In the genomic region with DNA sequence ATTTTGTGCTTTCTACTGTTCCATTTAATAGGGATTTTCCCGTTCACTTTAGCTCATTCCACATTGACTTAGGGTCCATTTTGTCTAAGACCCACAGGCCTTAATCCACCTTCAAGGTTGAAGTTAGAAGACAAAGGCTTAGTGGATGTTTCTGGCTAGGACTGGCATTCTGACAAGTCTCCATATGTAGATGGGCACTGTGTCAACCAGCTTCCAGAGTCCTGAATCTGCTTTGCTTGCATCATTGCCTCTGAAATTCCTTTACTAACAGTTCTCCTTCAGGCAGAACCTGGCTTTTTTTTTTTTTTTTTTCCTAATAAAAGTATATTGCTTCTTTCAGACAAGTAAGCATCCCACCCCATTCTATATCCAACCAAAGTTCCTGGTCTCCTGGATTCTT, we compare ENCODE assay signal across 10 cellular contexts.
DNase-seq lines count a peak whose midpoint lies in the region; ATAC-seq, FAIRE-seq and TF ChIP-seq lines count a peak whose summit lies in the region.
"Had no signal": no experiment of that assay in that cellular context is flagged by ENCODE, and none has a peak within 500 bp of the region (broad histone marks: within the 10 kb centered on the region; RNA-seq: fewer than 3 reads in every experiment).

No MANE protein-coding gene starts in this region.

- no peak overlapping the region for H3K27ac ChIP-seq in CD8-positive, alpha-beta memory T cell (ENCODE audit: low read depth, low read length)
- H3K27ac ChIP-seq in pancreas: peak overlapping the region in 2 of 4 donors; percentile 72 to 78

- POLR2A ChIA-PET in CD8-positive, alpha-beta memory T cell (lab: Charles Lee): interaction anchor here (0.6 to 2.0 kb wide), 7 partner anchors 66 to 254 kb away, joined by 3 to 6 read pairs (median 4); a partner anchor contains a TSS

- peak overlapping the region; percentile 65; the same call in 1 of the 2 replicates for H2AFZ ChIP-seq in Loucy (ENCODE audit: low read length)

- H3K9me2 ChIP-seq in Loucy (replicated peaks; ENCODE audit: low read depth, low read length): no peaks in the 10 kb centered on the region

- H3K36me3 Mint-ChIP-seq in CD8-positive, alpha-beta memory T cell: peaks cover 0 to 3% (median 0%) of the 10 kb centered on the region in 3 donors
- peaks cover 3% of the 10 kb centered on the region for H3K36me3 Mint-ChIP-seq in chondrocyte (ENCODE audit: low read depth)
- H3K36me3 Mint-ChIP-seq: activated naive CD4-positive, alpha-beta T cell treated with anti-CD3 and anti-CD28 coated beads, Interleukin-2, amount 50 U/mL, for 72 hours had no signal

- no peak overlapping the region for H3K4me3 ChIP-seq in CD8-positive, alpha-beta memory T cell (ENCODE audit: low read length)
- H3K4me3 ChIP-seq in Loucy (ENCODE audit: low read length, poor library complexity, severe bottlenecking) (no peak overlapping the region), pancreas (no peak overlapping the region)
- H3K4me3 ChIP-seq: lung had no signal

- FAIRE-seq in pancreas (lab: Jason Lieb, UNC): no peak

- H3K27me3 Mint-ChIP-seq in CD8-positive, alpha-beta memory T cell: no peaks in the 10 kb centered on the region
- no peaks in the 10 kb centered on the region for H3K27me3 Mint-ChIP-seq in chondrocyte (ENCODE audit: low read depth)

- no peaks in the 10 kb centered on the region for H3K79me2 ChIP-seq in Loucy (ENCODE audit: insufficient read depth, low read length)

- peaks cover 36% of the 10 kb centered on the region for H3K4me1 ChIP-seq in CD8-positive, alpha-beta memory T cell (ENCODE audit: insufficient read depth, low read length)
- peaks cover 12% of the 10 kb centered on the region for H3K4me1 ChIP-seq in Loucy (ENCODE audit: insufficient read depth, low read length, poor library complexity, severe bottlenecking)
- H3K4me1 ChIP-seq in pancreas: peaks cover 15 to 30% (median 28%) of the 10 kb centered on the region in 3 donors

- H3K27me3 ChIP-seq in CD8-positive, alpha-beta memory T cell (ENCODE audit: insufficient read depth, low read length, poor library complexity, severe bottlenecking): no peaks in the 10 kb centered on the region
- H3K27me3 ChIP-seq in Loucy (ENCODE audit: insufficient read depth, low read length, poor library complexity, severe bottlenecking) (no peaks in the 10 kb centered on the region), pancreas (no peaks in the 10 kb centered on the region)

- no peaks in the 10 kb centered on the region for H3K9me3 ChIP-seq in CD8-positive, alpha-beta memory T cell (ENCODE audit: low read length)
- H3K9me3 ChIP-seq in Loucy (ENCODE audit: insufficient read depth, low read depth, low read length) (no peaks in the 10 kb centered on the region), pancreas (no peaks in the 10 kb centered on the region)

- no peak overlapping the region for H3K4me2 ChIP-seq in Loucy (ENCODE audit: low read depth, low read length, poor library complexity, severe bottlenecking)

- peak; percentile 15 to 39 (median 26) for ATAC-seq in pancreas
- ATAC-seq in HG03139 (IDR thresholded peaks at IDR 0.05; ENCODE audit: unreplicated experiment): no peak

- peaks cover 35 to 44% (median 35%) of the 10 kb centered on the region in 3 donors for H3K4me1 Mint-ChIP-seq in CD8-positive, alpha-beta memory T cell
- H3K4me1 Mint-ChIP-seq in chondrocyte (ENCODE audit: low read depth): peaks cover 29% of the 10 kb centered on the region

- intact Hi-C loops in pancreas (cut with DNase I): loop anchor here in 1 of 3 donors (10.0 kb wide), 1 partner anchor 63 kb away; no protein-coding TSS in a partner anchor

- CTCF ChIA-PET in CD8-positive, alpha-beta memory T cell (lab: Charles Lee): interaction anchor here (0.9 to 4.4 kb wide), 15 partner anchors 11 to 232 kb away, joined by 3 to 50 read pairs (median 5); a partner anchor contains a TSS

- TF ChIP-seq CTCF in Loucy (conservative IDR thresholded peaks at IDR 0.05; ENCODE audit: low read length) (no peak), chondrocyte (IDR thresholded peaks at IDR 0.05) (no peak), pancreas (IDR thresholded peaks at IDR 0.05) (no peak)

- no peaks in the 10 kb centered on the region for H3F3A ChIP-seq in Loucy (ENCODE audit: low read depth)

- no peaks in the 10 kb centered on the region for H3K36me3 ChIP-seq in CD8-positive, alpha-beta memory T cell (ENCODE audit: insufficient read depth, low read length)
- no peaks in the 10 kb centered on the region for H3K36me3 ChIP-seq in Loucy (ENCODE audit: insufficient read depth, low read length)
- no peaks in the 10 kb centered on the region for H3K36me3 ChIP-seq in pancreas

- H3K9ac ChIP-seq in Loucy (ENCODE audit: low read depth, low read length, poor library complexity, severe bottlenecking): no peak overlapping the region

- H3K4me3 Mint-ChIP-seq in CD8-positive, alpha-beta memory T cell: peak overlapping the region in 4 of 7 donors; percentile 69 to 78 (median 72)
- peak overlapping the region; percentile 10 for H3K4me3 Mint-ChIP-seq in chondrocyte (ENCODE audit: unreplicated experiment)

- no peaks in the 10 kb centered on the region for H4K20me1 ChIP-seq in Loucy (ENCODE audit: insufficient read depth, low read length, poor library complexity, severe bottlenecking)

- DNase-seq in CD8-positive, alpha-beta memory T cell: no peak
- DNase-seq in chondrocyte (ENCODE audit: low spot score) (no peak), pancreas (no peak), SHP77 treated with DMSO at 0.1 percent for 48 hours (lab: John Stamatoyannopoulos, UW) (no peak), NCI-H187 treated with DMSO at 0.1 percent for 48 hours (lab: John Stamatoyannopoulos, UW) (no peak), NCI-H187 (lab: John Stamatoyannopoulos, UW) (no peak)

- 78 to 93% methylated on average over 1 of the region's 1 CpG for WGBS in pancreas, 2 donors

- no peaks in the 10 kb centered on the region for H3K9me3 Mint-ChIP-seq in CD8-positive, alpha-beta memory T cell
- no peaks in the 10 kb centered on the region for H3K9me3 Mint-ChIP-seq in chondrocyte (ENCODE audit: low read depth)

- H3K27ac Mint-ChIP-seq in CD8-positive, alpha-beta memory T cell: peak overlapping the region; percentile 68 to 94 (median 80)
- H3K27ac Mint-ChIP-seq in chondrocyte (ENCODE audit: unreplicated experiment): peak overlapping the region; percentile 92
